ENCODE assay signal across 12 cellular contexts in the genomic region with DNA sequence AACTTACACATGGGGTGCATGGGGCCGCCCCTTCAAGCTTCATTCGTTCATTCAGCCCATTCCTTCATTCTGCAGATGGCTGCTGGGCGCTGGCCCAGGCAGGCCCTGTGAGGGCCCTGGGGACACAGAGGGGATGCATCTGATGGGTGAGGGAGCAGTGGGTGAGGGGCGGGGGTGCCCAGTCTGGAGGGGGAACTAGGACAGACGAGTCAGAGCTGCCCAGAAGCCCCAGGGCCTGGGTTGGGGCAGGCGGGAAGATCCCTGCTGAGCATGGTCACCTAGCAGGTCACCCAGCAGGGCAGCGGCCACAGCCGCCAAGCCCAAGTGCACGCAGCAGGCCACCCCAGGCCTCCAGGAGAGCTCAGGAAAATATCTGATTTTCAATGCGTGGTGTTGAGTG. TPM values are rescaled to one million over a fixed set of nuclear protein-coding genes. Genes with fewer than 3 reads are reported as not detected.
DNase-seq lines count a peak whose midpoint lies in the region; TF ChIP-seq lines count a peak whose summit lies in the region.
"Had no signal": no experiment of that assay in that cellular context is flagged by ENCODE, and none has a peak within 500 bp of the region (broad histone marks: within the 10 kb centered on the region; RNA-seq: fewer than 3 reads in every experiment).

No MANE protein-coding gene starts in this region.

- 60% methylated on average over 1 of the region's 10 CpGs for WGBS in suprapubic skin
- 51 to 64% methylated on average over 5 to 8 of the region's 10 CpGs for WGBS in lower leg skin, 2 donors

- TF ChIP-seq CTCF in suprapubic skin (IDR thresholded peaks at IDR 0.05) (no peak), lower leg skin (IDR thresholded peaks at IDR 0.05) (no peak)

- H3K36me3 ChIP-seq in suprapubic skin, result no peaks in the 10 kb centered on the region

- H3K27me3 ChIP-seq in suprapubic skin, result no peaks in the 10 kb centered on the region

- H3K27ac ChIP-seq in cingulate gyrus (ENCODE audit: low read depth, low read length), result peak overlapping the region; percentile 92
- peak overlapping the region; percentile 65 for H3K27ac ChIP-seq in suprapubic skin

- no peak overlapping the region for H3K4me3 ChIP-seq in suprapubic skin
- no peak overlapping the region for H3K4me3 ChIP-seq in lower leg skin (ENCODE audit: low read depth, poor library complexity, severe bottlenecking)
- H3K4me3 ChIP-seq: GM12878 had no signal

- TF ChIP-seq POLR2A in suprapubic skin (IDR thresholded peaks at IDR 0.05) (no peak), lower leg skin (IDR thresholded peaks at IDR 0.05) (no peak)

- H3K4me1 ChIP-seq in suprapubic skin, result peaks cover 86% of the 10 kb centered on the region

- TF ChIP-seq EP300 in suprapubic skin (IDR thresholded peaks at IDR 0.05), result no peak

- H3K9me3 ChIP-seq in suprapubic skin, result no peaks in the 10 kb centered on the region

- intact Hi-C loops in lower leg skin (cut with DNase I; ENCODE audit: low total_unique reads), result no loop called here

- DNase-seq in M059J (ENCODE audit: low read depth) (peak; percentile 33), medulla oblongata (ENCODE audit: extremely low spot score) (peak; percentile 76), suprapubic skin (ENCODE audit: low spot score in 2 of 2) (no peak), lower leg skin (ENCODE audit: low spot score in 2 of 2) (no peak), iPS-NIHi7 (ENCODE audit: extremely low spot score) (no peak), GOT3 (lab: John Stamatoyannopoulos, UW) (no peak)
- DNase-seq: activated CD8-positive, alpha-beta T cell treated with anti-CD3 and anti-CD28 coated beads, Interleukin-2, amount 10 ng/mL, durations not matched to agents 7 days and 5 days; amniotic stem cell; NK-92 treated with Interleukin-12 subunit alpha and Interleukin-12 subunit beta, amount 100 ng/mL, for 24 hours; stimulated activated CD4-positive, alpha-beta T cell treated with anti-CD3 and anti-CD28 coated beads, Interleukin-2, amount 100 ng/mL, for 48 hours had no signal

RNA-seq across cellular contexts. Expression of gene TRMT61A, which starts 14.1 kb away (rescaled TPM):
- 4.8 and 8.1 TPM in 2 replicates for total RNA-seq in M059J (2014; rRNA removed; shearing (Covaris generic))
- total RNA-seq in suprapubic skin (10 to 100 TPM; 15.9 to 21.9 (median 18.5) TPM), lower leg skin (10 to 100 TPM in 3 of 4 donors, 1 to 10 TPM in 1; 9.2 to 22.5 (median 16.0) TPM)

RNA-seq across cellular contexts. Expression of gene BAG5, which starts 19.3 kb away (rescaled TPM):
- 18.6 and 22.6 TPM in 2 replicates for total RNA-seq in M059J (2014; rRNA removed; shearing (Covaris generic))
- total RNA-seq in suprapubic skin, result 10 to 100 TPM; 30.2 to 55.1 (median 39.9) TPM
- total RNA-seq in lower leg skin, result 10 to 100 TPM; 40.3 to 44.3 (median 43.1) TPM

RNA-seq across cellular contexts. Expression of gene COA8, which starts 19.6 kb away (rescaled TPM):
- 17.7 and 30.7 TPM in 2 replicates for total RNA-seq in M059J (2014; rRNA removed; shearing (Covaris generic))
- 10 to 100 TPM; 17.1 to 30.3 (median 21.9) TPM for total RNA-seq in suprapubic skin
- total RNA-seq in lower leg skin, result 10 to 100 TPM; 21.0 to 32.9 (median 30.0) TPM

RNA-seq across cellular contexts. Expression of gene CKB, which starts 20.5 kb away (rescaled TPM):
- total RNA-seq in M059J (2014; rRNA removed; shearing (Covaris generic)), result 42.2 and 63.3 TPM in 2 replicates
- total RNA-seq in suprapubic skin (100 to 1,000 TPM; 107 to 172 (median 128) TPM), lower leg skin (100 to 1,000 TPM; 168 to 236 (median 214) TPM)

Comparison
In these comparisons a context has a peak if more than half of its experiments do, and no peak if none do; other contexts are left out.
1. DNase-seq: peak in M059J (single experiment) and medulla oblongata (single experiment); none in suprapubic skin (0 of 2), lower leg skin (0 of 2), iPS-NIHi7 (single experiment) and GOT3 (single experiment).